In the genomic region with DNA sequence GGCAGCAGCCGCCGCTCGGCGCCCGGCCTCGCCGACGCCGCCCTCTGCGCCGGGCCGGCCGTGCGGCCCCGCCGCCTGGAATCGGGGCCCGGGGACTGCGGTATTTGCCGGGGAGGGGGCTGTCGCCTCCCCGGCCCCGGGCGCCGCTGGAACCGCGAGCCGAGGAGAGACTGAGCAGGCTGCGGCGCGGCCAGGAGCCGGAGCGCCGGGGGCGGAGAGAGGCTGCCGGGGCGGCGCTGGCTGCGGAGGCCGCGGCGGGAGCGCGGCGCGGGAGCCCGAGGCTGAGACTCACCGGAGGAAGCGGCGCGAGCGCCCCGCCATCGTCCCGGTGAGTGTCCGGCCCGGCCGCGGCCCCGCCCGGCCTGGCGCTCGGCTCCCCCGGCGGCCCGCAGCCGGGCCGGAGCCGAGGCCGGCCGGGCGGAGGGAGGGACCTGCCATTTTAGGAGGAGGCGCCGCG, we compare ENCODE assay signal across 8 cellular contexts. TPM values are rescaled to one million over a fixed set of nuclear protein-coding genes. Genes with fewer than 3 reads are reported as not detected.
DNase-seq lines count a peak whose midpoint lies in the region; ATAC-seq and TF ChIP-seq lines count a peak whose summit lies in the region.

No MANE protein-coding gene starts in this region.

- H3K9me3 ChIP-seq in SU-DHL-6 (ENCODE audit: insufficient read depth, low read length) (no peaks in the 10 kb centered on the region), esophagus muscularis mucosa (no peaks in the 10 kb centered on the region), trophoblast cell (ENCODE audit: insufficient read depth, low read depth, low read length) (no peaks in the 10 kb centered on the region)

- H2BK12ac ChIP-seq in trophoblast cell (ENCODE audit: low read length) = peak overlapping the region; percentile 23

- intact Hi-C loops in esophagus muscularis mucosa (cut with DNase I) = loop anchor here (2.0 to 5.0 kb wide), 2 partner anchors 29 to 90 kb away; no protein-coding TSS in a partner anchor

- H3K27ac ChIP-seq in 22Rv1 (peak overlapping the region; percentile 99), SU-DHL-6 (ENCODE audit: low read depth, low read length) (peak overlapping the region; percentile 92), esophagus muscularis mucosa (replicated peaks in 1 of 4) (peak overlapping the region; percentile 99 to 100 (median 100)), trophoblast cell (ENCODE audit: low read depth, low read length) (peak overlapping the region; percentile 100)

- no peak overlapping the region for H2AFZ ChIP-seq in SU-DHL-6 (ENCODE audit: low read depth, low read length, severe bottlenecking)
- peak overlapping the region; percentile 100 for H2AFZ ChIP-seq in trophoblast cell (ENCODE audit: insufficient read depth, low read length, poor library complexity)

- peak overlapping the region; percentile 100 for H3K18ac ChIP-seq in trophoblast cell (ENCODE audit: low read length)

- H2BK5ac ChIP-seq in trophoblast cell (ENCODE audit: low read depth, low read length, poor library complexity) = peak overlapping the region; percentile 100

- H4K12ac ChIP-seq in trophoblast cell (ENCODE audit: low read depth, low read length) = peak overlapping the region; percentile 93

- H3K4me2 ChIP-seq in SU-DHL-6 (ENCODE audit: low read depth, low read length, poor library complexity, severe bottlenecking) = peak overlapping the region; percentile 92
- peak overlapping the region; percentile 95 for H3K4me2 ChIP-seq in trophoblast cell (ENCODE audit: low read length)

- H3K27me3 ChIP-seq in SU-DHL-6 (ENCODE audit: low read length) = no peaks in the 10 kb centered on the region
- H3K27me3 ChIP-seq in esophagus muscularis mucosa = no peaks in the 10 kb centered on the region
- no peaks in the 10 kb centered on the region for H3K27me3 ChIP-seq in trophoblast cell (ENCODE audit: insufficient read depth, low read length)

- TF ChIP-seq POLR2A in esophagus muscularis mucosa (IDR thresholded peaks at IDR 0.05; ENCODE audit: low read depth) = no peak

- ATAC-seq in GM18867 (IDR thresholded peaks at IDR 0.05; ENCODE audit: unreplicated experiment) = peak; percentile 4
- no peak for ATAC-seq in HG03439 (IDR thresholded peaks at IDR 0.05; ENCODE audit: unreplicated experiment)
- no peak for ATAC-seq in GM18511 (IDR thresholded peaks at IDR 0.05; ENCODE audit: unreplicated experiment)

- peak overlapping the region; percentile 99 for H4K8ac ChIP-seq in trophoblast cell (ENCODE audit: low read depth, low read length)

- peak overlapping the region; percentile 99 for H2BK120ac ChIP-seq in trophoblast cell (ENCODE audit: insufficient read depth, low read length, poor library complexity)

- peak overlapping the region; percentile 96 for H2AK5ac ChIP-seq in trophoblast cell (ENCODE audit: low read length)

- H3K4ac ChIP-seq in trophoblast cell (ENCODE audit: low read depth, low read length) = peak overlapping the region; percentile 100

- H3K4me1 ChIP-seq in esophagus muscularis mucosa = peaks cover 29 to 52% (median 50%) of the 10 kb centered on the region in 4 donors
- H3K4me1 ChIP-seq in trophoblast cell (ENCODE audit: control insufficient read depth in 1 of 2, insufficient read depth in 2 of 2, low read length in 2 of 2) = peaks cover 0 to 2% of the 10 kb centered on the region in 2 experiments

- peak overlapping the region; percentile 100 for H3K14ac ChIP-seq in trophoblast cell (ENCODE audit: low read length)

- H3K36me3 ChIP-seq in SU-DHL-6 (ENCODE audit: low read length) (no peaks in the 10 kb centered on the region), esophagus muscularis mucosa (no peaks in the 10 kb centered on the region), trophoblast cell (ENCODE audit: control insufficient read depth in 1 of 2, insufficient read depth in 2 of 2, low read length in 2 of 2) (no peaks in the 10 kb centered on the region)

- peaks cover 37% of the 10 kb centered on the region for H4K20me1 ChIP-seq in SU-DHL-6 (ENCODE audit: low read depth, low read length)

- peaks cover 15% of the 10 kb centered on the region for H3F3A ChIP-seq in SU-DHL-6 (ENCODE audit: insufficient read depth)

- H4K91ac ChIP-seq in trophoblast cell (ENCODE audit: low read depth, low read length) = peak overlapping the region; percentile 100

- H3K23ac ChIP-seq in trophoblast cell (ENCODE audit: low read length) = no peak overlapping the region

- WGBS in esophagus muscularis mucosa = 0% methylated on average over 8 of the region's 75 CpGs
- no CpG with 5 or more reads among the region's 75 CpGs for WGBS in trophoblast cell (ENCODE audit: extremely low coverage, insufficient coverage, insufficient read length)

- H3K79me1 ChIP-seq in trophoblast cell (ENCODE audit: low read length) = peaks cover 25% of the 10 kb centered on the region

- no peaks in the 10 kb centered on the region for H3K9me2 ChIP-seq in SU-DHL-6 (replicated peaks; ENCODE audit: insufficient read depth, low read length)

- no peak for TF ChIP-seq EP300 in esophagus muscularis mucosa (IDR thresholded peaks at IDR 0.05)

- no peak for TF ChIP-seq CTCF in 22Rv1 (IDR thresholded peaks at IDR 0.05)
- no peak for TF ChIP-seq CTCF in SU-DHL-6 (IDR thresholded peaks at IDR 0.05; ENCODE audit: insufficient read depth, low read length, poor library complexity, severe bottlenecking)
- no peak for TF ChIP-seq CTCF in esophagus muscularis mucosa (IDR thresholded peaks at IDR 0.05)

- H3K4me3 ChIP-seq in SU-DHL-6 (ENCODE audit: insufficient read depth, low read length, poor library complexity, severe bottlenecking) = peak overlapping the region; percentile 92
- H3K4me3 ChIP-seq in esophagus muscularis mucosa = peak overlapping the region; percentile 79 to 97 (median 95)
- peak overlapping the region; percentile 100 for H3K4me3 ChIP-seq in trophoblast cell (ENCODE audit: low read depth, low read length)

- DNase-seq in esophagus muscularis mucosa (ENCODE audit: extremely low spot score) (no peak), trophoblast cell (peak in 1 of 2 donors; percentile 52), SHP77 (lab: John Stamatoyannopoulos, UW) (no peak)

- H3K9ac ChIP-seq in SU-DHL-6 (ENCODE audit: low read length) (peak overlapping the region; percentile 97), trophoblast cell (ENCODE audit: low read length) (peak overlapping the region; percentile 100)

- H3K79me2 ChIP-seq in SU-DHL-6 (ENCODE audit: insufficient read depth, low read length) = peaks cover 51% of the 10 kb centered on the region
- peaks cover 32% of the 10 kb centered on the region for H3K79me2 ChIP-seq in trophoblast cell (ENCODE audit: control insufficient read depth, insufficient read depth, low read length, poor library complexity)

RNA-seq across cellular contexts. Expression of a gene that starts 0.8 kb away (rescaled TPM):
- total RNA-seq in esophagus muscularis mucosa = 100 to 1,000 TPM in 1 of 4 donors, 10 to 100 TPM in 3; 81.8 to 108 (median 87.4) TPM
- polyA plus RNA-seq in trophoblast cell (2013) = 25.1 and 25.7 TPM in 2 replicates
